ENCODE assay signal across 2 cellular contexts in the genomic region with DNA sequence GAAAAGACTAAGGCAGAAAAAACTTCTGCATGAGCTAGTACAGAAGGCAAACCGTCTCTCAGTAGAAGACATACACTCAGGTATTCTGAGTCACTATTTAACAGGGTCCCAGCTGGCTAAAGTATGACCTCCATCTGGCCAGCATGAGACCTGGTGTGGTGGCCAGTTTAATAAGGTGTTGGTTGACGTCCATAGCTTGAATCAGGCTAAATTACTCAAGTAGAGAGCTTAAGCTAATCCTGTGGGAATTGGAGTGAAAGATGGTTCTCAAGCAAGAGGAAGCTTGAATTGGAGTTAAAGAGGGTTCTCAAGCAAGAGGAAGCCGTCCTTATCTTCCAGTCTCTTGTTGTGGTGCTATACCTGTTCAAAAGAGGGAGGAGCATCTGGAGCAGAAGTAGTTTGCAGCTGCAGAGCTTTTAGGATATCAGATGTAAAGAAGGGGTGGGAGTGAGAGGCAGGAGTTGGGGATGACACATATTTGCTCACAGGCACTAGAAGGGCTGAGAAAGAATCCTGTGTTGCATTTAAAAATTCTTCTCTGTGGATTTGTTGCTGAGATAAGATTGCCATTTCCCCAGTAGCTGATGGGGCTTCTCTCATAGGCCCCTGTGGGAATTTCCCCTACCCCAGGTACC.
TF ChIP-seq lines count a peak whose summit lies in the region.

No MANE protein-coding gene starts in this region.

TF ChIP-seq in K562, 482 proteins besides CTCF, POLR2A, EP300 and RAD21:
- no peak for TF ChIP-seq TSHZ1 (CRISPR knock-in tag; IDR thresholded peaks at IDR 0.05)
- TF ChIP-seq CTBP1 (IDR thresholded peaks at IDR 0.05; ENCODE audit: borderline replicate concordance) = peak; percentile 17; the same call in 1 of the 2 replicates
- peak in 1 of 2 experiments; percentile 10; a peak in 1 of 4 replicates for TF ChIP-seq RCOR1 (IDR thresholded peaks at IDR 0.05; ENCODE audit: borderline replicate concordance in 1 of 2, low read depth in 2 of 2, low read length in 2 of 2)

TF ChIP-seq in WTC11, 78 proteins besides CTCF, POLR2A, EP300 and RAD21:
- no peak for TF ChIP-seq JAZF1 (CRISPR knock-in tag; IDR thresholded peaks at IDR 0.05)
- TF ChIP-seq CREB1 (CRISPR knock-in tag; IDR thresholded peaks at IDR 0.05) = no peak
- no peak for TF ChIP-seq ZBTB21 (CRISPR knock-in tag; IDR thresholded peaks at IDR 0.05; ENCODE audit: borderline replicate concordance)
- TF ChIP-seq ZNF671 (CRISPR knock-in tag; IDR thresholded peaks at IDR 0.05) = no peak
- TF ChIP-seq GABPB1 (CRISPR knock-in tag; IDR thresholded peaks at IDR 0.05) = no peak
- TF ChIP-seq RORB (CRISPR knock-in tag; IDR thresholded peaks at IDR 0.05) = no peak
- TF ChIP-seq SP1 (CRISPR knock-in tag; conservative IDR thresholded peaks at IDR 0.05) = no peak
- TF ChIP-seq FOXP1 (CRISPR knock-in tag; IDR thresholded peaks at IDR 0.05; ENCODE audit: borderline replicate concordance) = no peak
- no peak for TF ChIP-seq STAT6 (CRISPR knock-in tag; conservative IDR thresholded peaks at IDR 0.05; ENCODE audit: low read depth)
- TF ChIP-seq, protein P1, sequence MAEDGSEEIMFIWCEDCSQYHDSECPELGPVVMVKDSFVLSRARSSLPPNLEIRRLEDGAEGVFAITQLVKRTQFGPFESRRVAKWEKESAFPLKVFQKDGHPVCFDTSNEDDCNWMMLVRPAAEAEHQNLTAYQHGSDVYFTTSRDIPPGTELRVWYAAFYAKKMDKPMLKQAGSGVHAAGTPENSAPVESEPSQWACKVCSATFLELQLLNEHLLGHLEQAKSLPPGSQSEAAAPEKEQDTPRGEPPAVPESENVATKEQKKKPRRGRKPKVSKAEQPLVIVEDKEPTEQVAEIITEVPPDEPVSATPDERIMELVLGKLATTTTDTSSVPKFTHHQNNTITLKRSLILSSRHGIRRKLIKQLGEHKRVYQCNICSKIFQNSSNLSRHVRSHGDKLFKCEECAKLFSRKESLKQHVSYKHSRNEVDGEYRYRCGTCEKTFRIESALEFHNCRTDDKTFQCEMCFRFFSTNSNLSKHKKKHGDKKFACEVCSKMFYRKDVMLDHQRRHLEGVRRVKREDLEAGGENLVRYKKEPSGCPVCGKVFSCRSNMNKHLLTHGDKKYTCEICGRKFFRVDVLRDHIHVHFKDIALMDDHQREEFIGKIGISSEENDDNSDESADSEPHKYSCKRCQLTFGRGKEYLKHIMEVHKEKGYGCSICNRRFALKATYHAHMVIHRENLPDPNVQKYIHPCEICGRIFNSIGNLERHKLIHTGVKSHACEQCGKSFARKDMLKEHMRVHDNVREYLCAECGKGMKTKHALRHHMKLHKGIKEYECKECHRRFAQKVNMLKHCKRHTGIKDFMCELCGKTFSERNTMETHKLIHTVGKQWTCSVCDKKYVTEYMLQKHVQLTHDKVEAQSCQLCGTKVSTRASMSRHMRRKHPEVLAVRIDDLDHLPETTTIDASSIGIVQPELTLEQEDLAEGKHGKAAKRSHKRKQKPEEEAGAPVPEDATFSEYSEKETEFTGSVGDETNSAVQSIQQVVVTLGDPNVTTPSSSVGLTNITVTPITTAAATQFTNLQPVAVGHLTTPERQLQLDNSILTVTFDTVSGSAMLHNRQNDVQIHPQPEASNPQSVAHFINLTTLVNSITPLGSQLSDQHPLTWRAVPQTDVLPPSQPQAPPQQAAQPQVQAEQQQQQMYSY (CRISPR knock-in tag; IDR thresholded peaks at IDR 0.05) = no peak
- no peak for TF ChIP-seq HMGXB4 (CRISPR knock-in tag; IDR thresholded peaks at IDR 0.05)
- TF ChIP-seq PRRX2 (CRISPR knock-in tag; IDR thresholded peaks at IDR 0.05) = no peak
- no peak for TF ChIP-seq MAX (CRISPR knock-in tag; IDR thresholded peaks at IDR 0.05)
- TF ChIP-seq TCF7 (CRISPR knock-in tag; IDR thresholded peaks at IDR 0.05; ENCODE audit: low read depth) = no peak
- TF ChIP-seq ZNF232 (CRISPR knock-in tag; IDR thresholded peaks at IDR 0.05) = no peak
